31 cellular contexts compared by ENCODE assay signal in the genomic region with DNA sequence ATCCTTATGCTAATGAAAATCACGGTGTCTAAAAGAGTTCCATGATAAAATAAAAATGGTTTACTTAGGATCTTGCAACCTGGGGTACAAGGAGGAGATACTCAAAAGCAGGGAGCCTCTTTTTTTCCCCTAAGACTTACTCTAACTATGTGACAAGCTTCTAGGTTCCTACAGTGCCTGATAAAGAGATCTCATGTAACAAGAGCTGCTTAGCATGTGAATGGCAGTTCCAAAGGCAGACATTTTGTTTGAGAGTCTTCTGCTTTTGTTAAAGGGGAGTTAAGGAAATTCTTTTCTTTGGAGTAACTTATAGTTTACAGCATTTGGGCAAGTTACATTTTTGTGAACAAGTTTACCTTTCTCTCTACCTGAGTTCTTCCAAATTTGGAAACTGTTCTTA.
"Had no signal": no experiment of that assay in that cellular context is flagged by ENCODE, and none has a peak within 500 bp of the region (broad histone marks: within the 10 kb centered on the region; RNA-seq: fewer than 3 reads in every experiment).

No MANE protein-coding gene starts in this region.

- H3K4me2 ChIP-seq: PC-9 had no signal

- FAIRE-seq: astrocyte, bronchial epithelial cell, RCC 7860 had no signal

- H3K36me3 ChIP-seq: adrenal gland, MG63, WERI-Rb-1 had no signal

- H3K27me3 ChIP-seq: adrenal gland, body of pancreas, MG63 had no signal

- H3K4me1 ChIP-seq: adrenal gland, body of pancreas had no signal

- H3K9me3 ChIP-seq: adrenal gland, body of pancreas, MG63 had no signal

- H2AFZ ChIP-seq: PC-9 had no signal

- DNase-seq: activated CD4-positive, alpha-beta T cell treated with anti-CD3 and anti-CD28 coated beads, Interleukin-2, amount 10 ng/mL, durations not matched to agents 24 days and 14 days; activated CD4-positive, alpha-beta T cell treated with anti-CD3 and anti-CD28 coated beads, Interleukin-2, amount 50 U/mL, for 4 hours; activated CD8-positive, alpha-beta T cell treated with anti-CD3 and anti-CD28 coated beads for 36 hours; activated gamma-delta T cell treated with Interleukin-2 at 50 U/mL for 16 hours; activated naive CD4-positive, alpha-beta T cell treated with anti-CD3 and anti-CD28 coated beads for 36 hours; activated T-cell treated with anti-CD3 and anti-CD28 coated beads, Interleukin-2, amount 50 U/mL, for 1 hour; adrenal gland; body of pancreas; caudate nucleus; cerebellar nuclear complex; MG63; NCI-H1048; NCI-H1105 treated with DMSO at 0.1 percent for 48 hours; NCI-H1436; NCI-H1694; NCI-H1930; NCI-H2081 treated with DMSO at 0.1 percent for 48 hours; NCI-H2171; NCI-H510A; NCI-H526; NCI-H748 treated with DMSO at 0.1 percent for 48 hours; NK-92 treated with Interleukin-12 subunit alpha and Interleukin-12 subunit beta, amount 100 ng/mL, for 24 hours; PC-9; T1000; WERI-Rb-1 had no signal

- H3K27ac ChIP-seq: adrenal gland, body of pancreas, PC-9, RWPE1, WERI-Rb-1 had no signal

- ATAC-seq: activated CD8-positive, alpha-beta T cell treated with anti-CD3 and anti-CD28 coated beads for 36 hours; activated naive CD4-positive, alpha-beta T cell treated with anti-CD3 and anti-CD28 coated beads, Interleukin-2, amount 50 U/mL, for 72 hours; body of pancreas; Right ventricle myocardium inferior had no signal

- H3K4me3 ChIP-seq: adrenal gland, body of pancreas, MG63, PC-9 had no signal
